ENCODE assay signal across 31 cellular contexts in genomic region chr21:37927711-37928110, GRCh38. TPM values are rescaled to one million over a fixed set of nuclear protein-coding genes. Genes with fewer than 3 reads are reported as not detected.
"Had no signal": no experiment of that assay in that cellular context is flagged by ENCODE, and none has a peak within 500 bp of the region (broad histone marks: within the 10 kb centered on the region; RNA-seq: fewer than 3 reads in every experiment).

No MANE protein-coding gene starts in this region.

- H3K9me3 ChIP-seq: colonic mucosa, prostate gland, sigmoid colon, upper lobe of right lung, uterus had no signal

- H3K4me1 Mint-ChIP-seq: naive thymus-derived CD4-positive, alpha-beta T cell; nephron; neural progenitor cell; stimulated activated naive CD8-positive, alpha-beta T cell treated with anti-CD3 and anti-CD28 coated beads, Interleukin-15, amount 100 ng/mL, for 72 hours had no signal

- H3K27ac Mint-ChIP-seq: dendritic cell treated with granulocyte-macrophage colony-stimulating factor and Interleukin-4, amounts not matched to agents 40 ng/mL and 50 ng/mL, for 4 days; naive thymus-derived CD4-positive, alpha-beta T cell; nephron; neural progenitor cell; stimulated activated naive CD8-positive, alpha-beta T cell treated with anti-CD3 and anti-CD28 coated beads, Interleukin-15, amount 100 ng/mL, for 72 hours had no signal

- ATAC-seq: foreskin keratinocyte; gastroesophageal sphincter; heart left ventricle; left cardiac atrium; left lung; naive thymus-derived CD4-positive, alpha-beta T cell; stimulated activated naive CD8-positive, alpha-beta T cell treated with anti-CD3 and anti-CD28 coated beads, Interleukin-15, amount 100 ng/mL, for 72 hours; upper lobe of right lung had no signal

- H3K27me3 ChIP-seq: colonic mucosa, gastroesophageal sphincter, hepatocyte, neural progenitor cell, right atrium auricular region, sigmoid colon, suprapubic skin, upper lobe of right lung, uterus had no signal

- H3K9ac ChIP-seq: neural progenitor cell, parathyroid adenoma had no signal

- H3K27ac ChIP-seq: colonic mucosa, esophagus muscularis mucosa, foreskin keratinocyte, gastroesophageal sphincter, heart left ventricle, hepatocyte, left lung, neural progenitor cell, parathyroid adenoma, prostate gland, right atrium auricular region, sigmoid colon, skin epidermis, suprapubic skin, transverse colon, upper lobe of right lung, uterus had no signal

- DNase-seq: colonic mucosa; effector memory CD4-positive, alpha-beta T cell; foreskin keratinocyte; heart left ventricle; kidney; left cardiac atrium; left lung; mesendoderm; midbrain; naive thymus-derived CD4-positive, alpha-beta T cell; sigmoid colon; stimulated activated CD4-positive, alpha-beta T cell treated with anti-CD3 and anti-CD28 coated beads, Interleukin-15, amount 100 ng/mL, for 24 hours; stimulated activated CD4-positive, alpha-beta T cell treated with anti-CD3 and anti-CD28 coated beads, Interleukin-2, amount 100 ng/mL, for 48 hours; stimulated activated naive CD4-positive, alpha-beta T cell; stimulated activated naive CD8-positive, alpha-beta T cell treated with anti-CD3 and anti-CD28 coated beads, Interleukin-15, amount 100 ng/mL, for 72 hours; transverse colon; upper lobe of right lung; uterus had no signal

- H3K36me3 ChIP-seq: colonic mucosa, esophagus muscularis mucosa, gastroesophageal sphincter, heart left ventricle, left lung, neural progenitor cell, prostate gland, right atrium auricular region, sigmoid colon, suprapubic skin, transverse colon, upper lobe of right lung, uterus had no signal

- H3K4me1 ChIP-seq: colonic mucosa, esophagus muscularis mucosa, foreskin keratinocyte, gastroesophageal sphincter, heart left ventricle, left lung, neural progenitor cell, parathyroid adenoma, prostate gland, right atrium auricular region, sigmoid colon, suprapubic skin, transverse colon, upper lobe of right lung, uterus had no signal

- H3K4me2 ChIP-seq: hepatocyte, neural progenitor cell had no signal

- H3K4me3 ChIP-seq: colonic mucosa, esophagus muscularis mucosa, gastroesophageal sphincter, heart left ventricle, hepatocyte, left lung, neural progenitor cell, prostate gland, right atrium auricular region, sigmoid colon, skin epidermis, suprapubic skin, transverse colon, upper lobe of right lung, uterus had no signal

- FAIRE-seq: endothelial cell of umbilical vein, kidney had no signal

- H3K9me3 Mint-ChIP-seq: neural progenitor cell had no signal

- H3K79me2 ChIP-seq: hepatocyte, parathyroid adenoma had no signal

- H3K36me3 Mint-ChIP-seq: neural progenitor cell had no signal

- H2AFZ ChIP-seq: hepatocyte, neural progenitor cell, parathyroid adenoma had no signal

- H3K4me3 Mint-ChIP-seq: dendritic cell treated with granulocyte-macrophage colony-stimulating factor and Interleukin-4, amounts not matched to agents 40 ng/mL and 50 ng/mL, for 4 days; naive thymus-derived CD4-positive, alpha-beta T cell; nephron; stimulated activated naive CD8-positive, alpha-beta T cell treated with anti-CD3 and anti-CD28 coated beads, Interleukin-15, amount 100 ng/mL, for 72 hours had no signal

RNA-seq across cellular contexts. Expression of gene KCNJ6, which starts 11.5 kb away (rescaled TPM):
- total RNA-seq: endothelial cell of umbilical vein; foreskin keratinocyte; heart left ventricle; left cardiac atrium; lung microvascular endothelial cell; naive thymus-derived CD4-positive, alpha-beta T cell; right atrium auricular region; suprapubic skin had no signal
- polyA plus RNA-seq: endothelial cell of umbilical vein, foreskin keratinocyte, heart left ventricle had no signal
